ENCODE assay signal across 17 cellular contexts in the genomic region with DNA sequence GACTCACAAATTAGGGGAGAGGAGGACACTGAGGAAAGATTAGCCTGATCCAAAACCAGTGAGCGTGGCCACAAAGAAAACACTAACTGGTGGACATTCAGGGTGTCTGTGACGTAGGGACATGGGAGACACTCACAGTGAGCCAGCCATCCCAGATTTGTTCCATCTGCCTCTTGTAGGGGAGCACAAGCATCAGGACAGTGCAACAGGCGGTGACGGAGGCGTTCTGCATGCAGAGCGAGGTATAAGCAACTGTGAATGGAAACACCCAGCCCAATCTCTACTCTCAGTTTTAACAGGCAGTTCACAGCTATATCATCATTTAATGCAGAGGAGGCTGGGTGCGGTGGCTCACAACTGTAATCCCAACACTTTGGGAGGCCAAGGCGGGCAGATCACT.
"Had no signal": no experiment of that assay in that cellular context is flagged by ENCODE, and none has a peak within 500 bp of the region (broad histone marks: within the 10 kb centered on the region; RNA-seq: fewer than 3 reads in every experiment).

No MANE protein-coding gene starts in this region.

- H3K36me3 ChIP-seq: esophagus muscularis mucosa, gastroesophageal sphincter, heart right ventricle, left lung, lower lobe of right lung had no signal

- H3K27me3 ChIP-seq: dorsolateral prefrontal cortex, esophagus muscularis mucosa, foreskin keratinocyte, gastroesophageal sphincter, heart right ventricle, left lung had no signal

- H3K27me3 Mint-ChIP-seq: naive thymus-derived CD4-positive, alpha-beta T cell had no signal

- H3K4me1 ChIP-seq: esophagus muscularis mucosa, foreskin keratinocyte, gastroesophageal sphincter, left lung, lower lobe of right lung had no signal

- ATAC-seq: foreskin keratinocyte; gastroesophageal sphincter; left lung; left ventricle myocardium superior; naive thymus-derived CD4-positive, alpha-beta T cell had no signal

- H3K9me3 Mint-ChIP-seq: naive thymus-derived CD4-positive, alpha-beta T cell had no signal

- H3K27ac ChIP-seq: coronary artery, dorsolateral prefrontal cortex, esophagus muscularis mucosa, foreskin keratinocyte, gastroesophageal sphincter, heart right ventricle, left lung, lower lobe of right lung had no signal

- H3K4me3 ChIP-seq: coronary artery, esophagus muscularis mucosa, gastroesophageal sphincter, heart right ventricle, left lung, lower lobe of right lung had no signal

- DNase-seq: dermis blood vessel endothelial cell; effector CD4-positive, alpha-beta T cell; effector memory CD4-positive, alpha-beta T cell; foreskin keratinocyte; heart right ventricle; hippocampal formation; left cardiac atrium; left lung; left ventricle myocardium superior; lower lobe of right lung; mesenchymal stem cell; midbrain; naive thymus-derived CD4-positive, alpha-beta T cell had no signal

- H3K4me3 Mint-ChIP-seq: naive thymus-derived CD4-positive, alpha-beta T cell had no signal

- H3K27ac Mint-ChIP-seq: naive thymus-derived CD4-positive, alpha-beta T cell had no signal
